23 cellular contexts compared by ENCODE assay signal in genomic region chr15:64970696-64971095, GRCh38.
"Had no signal": no experiment of that assay in that cellular context is flagged by ENCODE, and none has a peak within 500 bp of the region (broad histone marks: within the 10 kb centered on the region; RNA-seq: fewer than 3 reads in every experiment).

No MANE protein-coding gene starts in this region.

- ATAC-seq: activated CD8-positive, alpha-beta T cell treated with anti-CD3 and anti-CD28 coated beads for 36 hours; activated naive CD4-positive, alpha-beta T cell treated with anti-CD3 and anti-CD28 coated beads, Interleukin-2, amount 50 U/mL, for 72 hours; activated T-cell treated with anti-CD3 and anti-CD28 coated beads, Interleukin-2, amount 50 U/mL, for 72 hours; left lobe of liver; sciatic nerve; stimulated activated naive CD8-positive, alpha-beta T cell treated with anti-CD3 and anti-CD28 coated beads, Interleukin-15, Interleukin-2, amounts not matched to agents 100 U/mL and 50 U/mL, for 24 hours had no signal

- H3K27ac ChIP-seq: breast epithelium, heart left ventricle, skin epidermis, testis, uterus had no signal

- H3K36me3 ChIP-seq: breast epithelium, uterus had no signal

- H3K4me1 ChIP-seq: breast epithelium, heart left ventricle, testis, uterus had no signal

- H3K4me3 ChIP-seq: breast epithelium, heart left ventricle, skin epidermis, testis, uterus had no signal

- DNase-seq: activated CD4-positive, alpha-beta T cell treated with anti-CD3 and anti-CD28 coated beads, Interleukin-2, amount 50 U/mL, for 1 hour; activated CD4-positive, CD25-positive, alpha-beta regulatory T cell treated with anti-CD3 and anti-CD28 coated beads, Interleukin-2, amount 50 U/mL, for 72 hours; activated CD8-positive, alpha-beta T cell treated with anti-CD3 and anti-CD28 coated beads for 36 hours; activated naive CD4-positive, alpha-beta T cell; activated T-cell treated with anti-CD3 and anti-CD28 coated beads for 4 hours; activated T-cell treated with anti-CD3 and anti-CD28 coated beads, Interleukin-2, amount 50 U/mL, for 72 hours; central memory CD4-positive, alpha-beta T cell; heart left ventricle; hypothalamus; kidney glomerular epithelial cell; mammary epithelial cell; stimulated activated CD4-positive, alpha-beta T cell treated with anti-CD3 and anti-CD28 coated beads, Interleukin-12 subunit alpha, Interleukin-12 subunit beta, amount 100 ng/mL, for 4 hours; stimulated activated CD4-positive, alpha-beta T cell treated with anti-CD3 and anti-CD28 coated beads, Interleukin-4, amount 100 ng/mL, for 1 hour; stimulated activated naive CD8-positive, alpha-beta T cell treated with anti-CD3 and anti-CD28 coated beads, Interleukin-15, Interleukin-2, amounts not matched to agents 100 U/mL and 50 U/mL, for 24 hours; T1000; testis; trophoblast cell; uterus had no signal

- H3K9me3 ChIP-seq: breast epithelium, heart left ventricle, testis, uterus had no signal

- H3K27me3 ChIP-seq: breast epithelium, heart left ventricle, testis, uterus had no signal
